Comparison of ENCODE assay signal across 16 cellular contexts in the genomic region with DNA sequence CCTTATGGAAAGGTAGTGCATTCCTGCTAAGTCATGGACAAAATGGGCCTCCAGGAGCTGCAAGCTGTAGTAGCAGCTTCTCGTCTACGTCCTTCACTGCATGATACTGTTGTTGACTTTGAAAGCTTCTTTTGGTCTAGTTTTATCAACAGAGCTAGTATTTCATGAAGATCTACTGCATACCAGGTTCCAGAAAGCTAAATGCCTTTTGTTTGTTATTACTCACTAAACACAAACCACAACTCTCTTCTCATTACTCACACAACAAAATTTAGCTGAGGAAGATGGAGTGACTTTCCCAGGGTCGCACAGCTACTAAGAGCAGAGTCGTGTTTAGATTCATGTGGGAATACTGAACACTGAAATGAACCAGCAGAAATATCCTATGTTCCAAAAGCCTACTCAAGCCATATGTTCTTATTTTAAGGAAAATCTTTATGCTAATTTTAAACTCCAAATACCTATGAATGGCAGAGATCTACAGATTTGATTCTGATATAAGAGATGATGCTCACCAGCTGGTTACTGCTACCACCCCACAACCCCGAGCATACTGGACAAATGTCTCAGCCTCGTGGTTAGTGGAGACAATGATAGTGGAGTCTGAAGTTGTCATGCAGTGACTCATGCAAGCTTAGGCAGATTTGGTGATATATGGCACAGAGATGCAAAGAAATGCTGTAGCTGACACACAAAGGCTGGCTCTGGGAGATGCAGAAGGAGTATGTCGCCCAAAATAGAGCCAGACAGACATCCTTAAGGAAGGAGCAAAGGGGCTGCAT. TPM values are rescaled to one million over a fixed set of nuclear protein-coding genes. Genes with fewer than 3 reads are reported as not detected.
DNase-seq lines count a peak whose midpoint lies in the region; ATAC-seq, FAIRE-seq and TF ChIP-seq lines count a peak whose summit lies in the region.
"Had no signal": no experiment of that assay in that cellular context is flagged by ENCODE, and none has a peak within 500 bp of the region (broad histone marks: within the 10 kb centered on the region; RNA-seq: fewer than 3 reads in every experiment).

No MANE protein-coding gene starts in this region.

- no peaks in the 10 kb centered on the region for H3F3A ChIP-seq in Loucy (ENCODE audit: low read depth)

- no peaks in the 10 kb centered on the region for H4K20me1 ChIP-seq in Loucy (ENCODE audit: insufficient read depth, low read length, poor library complexity, severe bottlenecking)
- no peaks in the 10 kb centered on the region for H4K20me1 ChIP-seq in GM12878 (ENCODE audit: control insufficient read depth, insufficient read depth)

- TF ChIP-seq RAD21 in GM12878 (IDR thresholded peaks at IDR 0.05; ENCODE audit: insufficient read depth, low read depth, low read length), result no peak

- no peak overlapping the region for H3K4me3 ChIP-seq in Loucy (ENCODE audit: low read length, poor library complexity, severe bottlenecking)
- no peak overlapping the region for H3K4me3 ChIP-seq in GM12878
- no peak overlapping the region for H3K4me3 ChIP-seq in upper lobe of right lung
- H3K4me3 ChIP-seq in pancreas, result no peak overlapping the region
- H3K4me3 ChIP-seq: cardiac muscle cell, upper lobe of left lung had no signal

- in situ Hi-C loops in GM12878 (cut with MboI), result no loop called here

- TF ChIP-seq POLR2A in GM12878 (IDR thresholded peaks at IDR 0.05; ENCODE audit: low read depth, low read length), result no peak

- H3K27ac Mint-ChIP-seq in mesothelial cell of epicardium, result peak overlapping the region; percentile 48
- H3K27ac Mint-ChIP-seq: activated T-cell treated with anti-CD3 and anti-CD28 coated beads, Interleukin-2, amount 50 U/mL, for 24 hours; IgD-negative memory B cell had no signal

- H3K9ac ChIP-seq in Loucy (ENCODE audit: low read depth, low read length, poor library complexity, severe bottlenecking) (peak overlapping the region; percentile 68), GM12878 (ENCODE audit: control insufficient read depth, insufficient read depth, low read length) (no peak overlapping the region)

- no peaks in the 10 kb centered on the region for H3K9me2 ChIP-seq in Loucy (replicated peaks; ENCODE audit: low read depth, low read length)

- TF ChIP-seq CTCF in Loucy (conservative IDR thresholded peaks at IDR 0.05; ENCODE audit: low read length) (no peak), GM12878 (IDR thresholded peaks at IDR 0.05 in 2 of 3, conservative IDR thresholded peaks at IDR 0.05 in 1 of 3; ENCODE audit: control insufficient read depth in 2 of 3, extremely low read depth in 1 of 3, insufficient read depth in 1 of 3, low read depth in 3 of 3, low read length in 3 of 3) (no peak), mesothelial cell of epicardium (IDR thresholded peaks at IDR 0.05; ENCODE audit: unreplicated experiment) (no peak), upper lobe of right lung (IDR thresholded peaks at IDR 0.05) (no peak), pancreas (IDR thresholded peaks at IDR 0.05) (no peak)

- H3K4me1 Mint-ChIP-seq in mesothelial cell of epicardium, result peaks cover 48% of the 10 kb centered on the region

- H3K27ac ChIP-seq in GM12878 (ENCODE audit: control insufficient read depth, insufficient read depth) (no peak overlapping the region), upper lobe of right lung (no peak overlapping the region), pancreas (no peak overlapping the region)
- H3K27ac ChIP-seq: cardiac muscle cell, upper lobe of left lung had no signal

- peak overlapping the region; percentile 55 for H3K4me2 ChIP-seq in Loucy (ENCODE audit: low read depth, low read length, poor library complexity, severe bottlenecking)
- H3K4me2 ChIP-seq in GM12878 (ENCODE audit: control insufficient read depth, insufficient read depth), result no peak overlapping the region

- WGBS in GM12878 (ENCODE audit: insufficient coverage, insufficient replicate concordance, low lambda C conversion rate, missing lambda C conversion rate), result 36% methylated on average over 7 of the region's 7 CpGs
- 61 to 79% methylated on average over 7 of the region's 7 CpGs for WGBS in pancreas, 2 donors

- H3K27me3 ChIP-seq in Loucy (ENCODE audit: insufficient read depth, low read length, poor library complexity, severe bottlenecking), result no peaks in the 10 kb centered on the region
- no peaks in the 10 kb centered on the region for H3K27me3 ChIP-seq in GM12878 (replicated peaks in 1 of 2; ENCODE audit: control insufficient read depth in 2 of 2, insufficient read depth in 2 of 2, low read length in 1 of 2)
- H3K27me3 ChIP-seq in upper lobe of right lung, result no peaks in the 10 kb centered on the region
- no peaks in the 10 kb centered on the region for H3K27me3 ChIP-seq in pancreas
- H3K27me3 ChIP-seq: cardiac muscle cell, upper lobe of left lung had no signal

- no peaks in the 10 kb centered on the region for H3K9me3 Mint-ChIP-seq in mesothelial cell of epicardium
- H3K9me3 Mint-ChIP-seq: activated T-cell treated with anti-CD3 and anti-CD28 coated beads, Interleukin-2, amount 50 U/mL, for 24 hours; IgD-negative memory B cell had no signal

- BruUV-seq in GM12878 (replicated peaks; lab: Mats Ljungman, UMichigan), result no TSS peak

- FAIRE-seq in GM12878 (lab: Jason Lieb, UNC) (no peak), pancreas (lab: Jason Lieb, UNC) (no peak)
- FAIRE-seq: frontal cortex, GM18507 had no signal

- H3K9me3 ChIP-seq in Loucy (ENCODE audit: insufficient read depth, low read depth, low read length) (no peaks in the 10 kb centered on the region), GM12878 (replicated peaks; ENCODE audit: control insufficient read depth, insufficient read depth, low read length) (no peaks in the 10 kb centered on the region), upper lobe of right lung (no peaks in the 10 kb centered on the region), pancreas (no peaks in the 10 kb centered on the region)
- H3K9me3 ChIP-seq: upper lobe of left lung had no signal

- no peak overlapping the region for H3K4me3 Mint-ChIP-seq in mesothelial cell of epicardium
- H3K4me3 Mint-ChIP-seq: activated T-cell treated with anti-CD3 and anti-CD28 coated beads, Interleukin-2, amount 50 U/mL, for 24 hours; IgD-negative memory B cell had no signal

- no peak for TF ChIP-seq EP300 in GM12878 (IDR thresholded peaks at IDR 0.05; ENCODE audit: borderline replicate concordance in 1 of 2, control insufficient read depth in 1 of 2, low read depth in 2 of 2, low read length in 2 of 2)

- intact Hi-C loops in GM12878 (cut with micrococcal nuclease; ENCODE audit: unreplicated experiment) (no loop called here), upper lobe of right lung (cut with DNase I) (no loop called here), pancreas (cut with DNase I) (no loop called here)

- ATAC-seq in GM12878, result no peak
- no peak for ATAC-seq in upper lobe of right lung
- ATAC-seq in HG02588 (IDR thresholded peaks at IDR 0.05; ENCODE audit: unreplicated experiment), result no peak
- no peak for ATAC-seq in pancreas
- ATAC-seq: left ventricle myocardium superior had no signal

- H3K27me3 Mint-ChIP-seq in mesothelial cell of epicardium (ENCODE audit: low read depth), result no peaks in the 10 kb centered on the region
- H3K27me3 Mint-ChIP-seq: IgD-negative memory B cell had no signal

- peaks cover 67% of the 10 kb centered on the region for H3K4me1 ChIP-seq in Loucy (ENCODE audit: insufficient read depth, low read length, poor library complexity, severe bottlenecking)
- H3K4me1 ChIP-seq in GM12878 (ENCODE audit: control insufficient read depth, insufficient read depth, low read length), result peaks cover 24% of the 10 kb centered on the region
- no peaks in the 10 kb centered on the region for H3K4me1 ChIP-seq in upper lobe of right lung
- H3K4me1 ChIP-seq in pancreas, result peaks cover 0 to 8% (median 0%) of the 10 kb centered on the region in 3 donors

- POLR2A ChIA-PET in GM12878 (lab: Charles Lee), result no interaction called here

- no peaks in the 10 kb centered on the region for H3K36me3 ChIP-seq in Loucy (ENCODE audit: insufficient read depth, low read length)
- no peaks in the 10 kb centered on the region for H3K36me3 ChIP-seq in GM12878 (ENCODE audit: control insufficient read depth in 2 of 2, insufficient read depth in 2 of 2, low read length in 1 of 2)
- peaks cover 8% of the 10 kb centered on the region for H3K36me3 ChIP-seq in upper lobe of right lung
- no peaks in the 10 kb centered on the region for H3K36me3 ChIP-seq in pancreas
- H3K36me3 ChIP-seq: cardiac muscle cell had no signal

- RAD21 ChIA-PET in GM12878 (lab: Charles Lee; ENCODE audit: unreplicated experiment), result interaction anchor here (1.3 to 1.8 kb wide), 2 partner anchors 89 to 683 kb away, joined by 4 to 6 read pairs; no protein-coding TSS in a partner anchor

- no peak overlapping the region for H2AFZ ChIP-seq in Loucy (ENCODE audit: low read length)
- H2AFZ ChIP-seq in GM12878 (ENCODE audit: control insufficient read depth, low read depth, low read length), result no peak overlapping the region

- SMC1A ChIA-PET in GM12878 (lab: Charles Lee; ENCODE audit: uncharacterized antibody, unreplicated experiment), result interaction anchor here (1.0 to 3.8 kb wide), 5 partner anchors 17 to 230 kb away, joined by 3 to 16 read pairs (median 5); no protein-coding TSS in a partner anchor

- DNase-seq in D341Med (ENCODE audit: low spot score) (peak; percentile 0), GM12878 (ENCODE audit: low read depth, low spot score) (no peak), mesothelial cell of epicardium (ENCODE audit: low spot score in 2 of 2, unreplicated experiment in 2 of 2) (no peak), upper lobe of right lung (no peak), SIG-M5 treated with dmso at 0.1 percent for 504 hours (lab: John Stamatoyannopoulos, UW; ENCODE audit: unreplicated experiment) (no peak), pancreas (no peak)
- DNase-seq: activated T-cell treated with anti-CD3 and anti-CD28 coated beads, Interleukin-2, amount 50 U/mL, for 24 hours; left ventricle myocardium superior; NCI-H2107; upper lobe of left lung had no signal

- no peaks in the 10 kb centered on the region for H3K79me2 ChIP-seq in Loucy (ENCODE audit: insufficient read depth, low read length)
- H3K79me2 ChIP-seq in GM12878 (ENCODE audit: control insufficient read depth, insufficient read depth, low read length), result no peaks in the 10 kb centered on the region

- H3K36me3 Mint-ChIP-seq in mesothelial cell of epicardium, result peaks cover 2% of the 10 kb centered on the region

- CTCF ChIA-PET in GM12878 (lab: Yijun Ruan, JAX), result interaction anchor here (0.7 to 1.6 kb wide), 8 partner anchors 12 to 229 kb away, joined by 3 to 10 read pairs (median 4); partner anchors contain the start of gene ZNF692

RNA-seq across cellular contexts. Expression of gene PGBD2, which starts 20.6 kb away (rescaled TPM):
- 10.9 and 11.1 TPM in 2 replicates for total RNA-seq in GM12878 (2013; cell fraction: nucleolus; rRNA removed)
- 4.0 and 4.2 TPM in 2 replicates for total RNA-seq in GM12878 (2014; rRNA removed)
- total RNA-seq in GM12878 (2014; rRNA removed; fragmentation: Illumina TruSeq; extraction: Trizol), result 3.2 and 4.2 TPM in 2 replicates
- 4.3 and 4.4 TPM in 2 replicates for total RNA-seq in GM12878 (2021)
- polyA plus RNA-seq in GM12878 (2011; ENCODE audit: low read depth), result 2.5 TPM
- polyA plus RNA-seq in GM12878 (2011; rRNA removed), result 10.3 and 10.5 TPM in 2 replicates
- polyA plus RNA-seq in GM12878 (2011; cell fraction: cytosol; rRNA removed), result 6.4 and 6.7 TPM in 2 replicates
- polyA plus RNA-seq in GM12878 (2011; cell fraction: nucleus; rRNA removed), result 14.7 and 17.7 TPM in 2 replicates
- 2.1 and 2.5 TPM in 2 replicates for polyA plus RNA-seq in GM12878 (2012)
- polyA plus RNA-seq in GM12878 (2014; fragmentation: Illumina TruSeq; extraction: Trizol), result 4.0 TPM in 2 replicates
- polyA plus RNA-seq in GM12878 (2014; fragmentation: Nextera tagmentation; extraction: Ambion mirVana), result 1 to 10 TPM; 4.7 to 5.6 TPM
- polyA plus RNA-seq in GM12878 (2014; rRNA removed), result 4.0 and 5.6 TPM in 2 replicates
- 1 to 10 TPM; 6.5 to 6.9 TPM for polyA plus RNA-seq in GM12878 (2016; fragmentation: Nextera tagmentation; extraction: Ambion mirVana)
- 10.7 and 16.9 TPM in 2 replicates for polyA minus RNA-seq in GM12878 (2011; rRNA and poly(A)+ RNA removed)
- 2.9 and 6.7 TPM in 2 replicates for polyA minus RNA-seq in GM12878 (2011; cell fraction: cytosol; rRNA and poly(A)+ RNA removed)
- 3.4 and 6.4 TPM in 2 replicates for polyA minus RNA-seq in GM12878 (2011; cell fraction: nucleus; rRNA and poly(A)+ RNA removed)
- 8.5 to 9.7 TPM (median 8.6 TPM) in 3 replicates for total RNA-seq in mesothelial cell of epicardium
- total RNA-seq in upper lobe of right lung, result 6.9 TPM
- total RNA-seq in pancreas, result 1 to 10 TPM; 2.2 to 7.5 (median 4.0) TPM
- 1 to 10 TPM; 5.8 to 6.9 TPM for polyA plus RNA-seq in pancreas
